8 cellular contexts compared by ENCODE assay signal in the genomic region with DNA sequence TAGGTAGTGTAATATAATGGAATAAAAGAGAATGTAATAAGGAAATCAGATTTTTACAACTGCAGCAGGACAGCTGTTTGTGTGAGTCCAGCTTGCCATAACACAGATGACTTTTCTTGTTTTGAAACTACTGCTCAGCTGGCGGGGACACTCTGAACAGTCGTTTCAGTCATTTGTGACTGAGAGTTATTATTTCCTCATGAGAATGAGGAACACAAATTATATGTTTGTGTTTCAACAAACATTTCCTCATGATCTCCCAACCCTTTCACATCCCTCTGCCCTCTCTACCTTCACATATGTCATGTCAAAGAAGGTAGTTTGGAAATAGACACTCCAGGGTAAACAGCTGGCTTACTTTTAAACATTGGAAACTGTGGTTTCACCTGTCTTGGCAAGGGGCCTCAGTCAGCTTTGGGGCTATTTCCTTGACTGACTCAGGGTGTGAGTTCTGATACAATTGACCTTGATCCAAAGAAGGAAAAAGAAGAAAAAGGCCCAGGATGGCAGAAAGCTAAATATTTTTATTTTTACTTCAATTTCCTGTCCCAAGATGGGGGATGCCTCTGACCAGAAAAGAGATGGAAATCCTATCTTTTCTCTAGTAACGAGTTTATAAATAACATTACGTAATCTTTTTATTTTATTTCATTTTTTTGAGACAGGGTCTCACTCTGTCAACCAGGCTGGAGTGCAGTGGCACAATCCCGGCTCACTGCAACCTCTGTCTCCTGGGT. TPM values are rescaled to one million over a fixed set of nuclear protein-coding genes. Genes with fewer than 3 reads are reported as not detected.
DNase-seq lines count a peak whose midpoint lies in the region; ATAC-seq and TF ChIP-seq lines count a peak whose summit lies in the region.

No MANE protein-coding gene starts in this region.

- H3K4me3 Mint-ChIP-seq in activated naive CD4-positive, alpha-beta T cell treated with anti-CD3 and anti-CD28 coated beads for 36 hours, result peak overlapping the region; percentile 96

- H3K4me1 ChIP-seq in skeletal muscle satellite cell (ENCODE audit: control insufficient read depth, insufficient read depth, low read length), result peaks cover 37% of the 10 kb centered on the region

- H3K9me3 ChIP-seq in skeletal muscle satellite cell (replicated peaks; ENCODE audit: low read length), result no peaks in the 10 kb centered on the region

- H3K36me3 Mint-ChIP-seq in activated naive CD4-positive, alpha-beta T cell treated with anti-CD3 and anti-CD28 coated beads for 36 hours (ENCODE audit: low read depth), result peaks cover 26% of the 10 kb centered on the region

- CTCF ChIA-PET in activated naive CD4-positive, alpha-beta T cell treated with anti-CD3 and anti-CD28 coated beads for 36 hours (lab: Charles Lee), result interaction anchor here (0.6 to 1.0 kb wide), 2 partner anchors 67 to 374 kb away, joined by 3 read pairs; no protein-coding TSS in a partner anchor
- CTCF ChIA-PET in RWPE1 (lab: Yijun Ruan, JAX), result no interaction called here

- POLR2A ChIA-PET in RWPE1 (lab: Yijun Ruan, JAX; ENCODE audit: low non-redundant PET), result no interaction called here

- no peak for TF ChIP-seq CTCF in RWPE1 (conservative IDR thresholded peaks at IDR 0.05; ENCODE audit: low read depth)
- no peak for TF ChIP-seq CTCF in fibroblast of pulmonary artery (IDR thresholded peaks at IDR 0.05; ENCODE audit: low read length, missing control alignments)

- no peaks in the 10 kb centered on the region for H3K9me3 Mint-ChIP-seq in activated naive CD4-positive, alpha-beta T cell treated with anti-CD3 and anti-CD28 coated beads for 36 hours

- H3K27me3 ChIP-seq in skeletal muscle satellite cell (ENCODE audit: control insufficient read depth, insufficient read depth, low read length), result no peaks in the 10 kb centered on the region

- peak overlapping the region; percentile 99 for H3K27ac Mint-ChIP-seq in activated naive CD4-positive, alpha-beta T cell treated with anti-CD3 and anti-CD28 coated beads for 36 hours

- peak overlapping the region; percentile 76 for H3K9ac ChIP-seq in skeletal muscle satellite cell (ENCODE audit: low read depth, low read length)

- intact Hi-C loops in activated naive CD4-positive, alpha-beta T cell treated with anti-CD3 and anti-CD28 coated beads for 36 hours (cut with micrococcal nuclease), result loop anchor here (1.0 to 5.0 kb wide), 8 partner anchors 8 to 470 kb away; a partner anchor contains a TSS

- peak overlapping the region; percentile 84 for H3K4me2 ChIP-seq in skeletal muscle satellite cell (ENCODE audit: low read length)

- peak; percentile 57 for DNase-seq in activated naive CD4-positive, alpha-beta T cell treated with anti-CD3 and anti-CD28 coated beads for 36 hours
- no peak for DNase-seq in activated naive CD4-positive, alpha-beta T cell (lab: John Stamatoyannopoulos, UW)
- DNase-seq in RWPE1 (ENCODE audit: low spot score), result no peak
- DNase-seq in fibroblast of pulmonary artery (ENCODE audit: low read depth), result no peak
- no peak for DNase-seq in GM19238 (ENCODE audit: insufficient read length, low spot score)
- no peak for DNase-seq in activated effector memory CD4-positive, alpha-beta T cell treated with anti-CD3 and anti-CD28 coated beads, Interleukin-2, amount 50 U/mL, for 16 hours

- peaks cover 64% of the 10 kb centered on the region for H3K4me1 Mint-ChIP-seq in activated naive CD4-positive, alpha-beta T cell treated with anti-CD3 and anti-CD28 coated beads for 36 hours (ENCODE audit: low read depth)

- H3K27ac ChIP-seq in RWPE1, result peak overlapping the region; percentile 66

- no peaks in the 10 kb centered on the region for H3K36me3 ChIP-seq in skeletal muscle satellite cell (ENCODE audit: insufficient read depth, low read length)

- peak; percentile 49 for ATAC-seq in HG03097 (IDR thresholded peaks at IDR 0.05; ENCODE audit: low FRiP score, unreplicated experiment)

- no peaks in the 10 kb centered on the region for H3K27me3 Mint-ChIP-seq in activated naive CD4-positive, alpha-beta T cell treated with anti-CD3 and anti-CD28 coated beads for 36 hours (ENCODE audit: low read depth)

- H3K4me3 ChIP-seq in fibroblast of pulmonary artery (replicated peaks; ENCODE audit: low read depth, low read length) (peak overlapping the region; percentile 60), skeletal muscle satellite cell (ENCODE audit: low read length) (peak overlapping the region; percentile 73)

RNA-seq across cellular contexts. Expression of a gene that starts 0.6 kb away (rescaled TPM):
- total RNA-seq in activated naive CD4-positive, alpha-beta T cell treated with anti-CD3 and anti-CD28 coated beads for 36 hours, result 10 to 100 TPM; 41.8 to 44.7 TPM
- total RNA-seq in skeletal muscle satellite cell (2012; rRNA removed), result 6.6 and 7.2 TPM in 2 replicates
